ENCODE assay signal across 8 cellular contexts in the genomic region with DNA sequence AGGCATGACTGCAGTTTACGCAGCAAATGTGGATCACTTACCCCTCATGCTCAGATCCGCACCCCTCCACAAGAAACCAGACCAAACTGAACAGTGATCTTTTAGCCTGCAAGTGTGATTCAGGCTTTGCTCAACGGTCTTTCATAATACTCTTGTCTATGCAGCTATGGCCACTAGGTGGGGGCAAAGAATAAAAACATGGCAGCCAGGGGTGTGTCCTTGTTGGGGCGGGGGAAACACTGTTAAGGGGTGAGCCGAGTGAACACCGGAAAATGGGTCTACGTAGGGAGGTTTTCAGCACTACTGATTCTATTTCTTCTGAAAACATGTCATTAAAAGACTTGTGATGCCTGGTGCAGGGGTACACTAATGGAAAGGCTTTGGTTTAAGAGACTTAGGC. TPM values are rescaled to one million over a fixed set of nuclear protein-coding genes. Genes with fewer than 3 reads are reported as not detected.
A peak's percentile ranks its signal among the peaks of the same experiment; 100 is the strongest.
DNase-seq lines count a peak whose midpoint lies in the region; ATAC-seq and TF ChIP-seq lines count a peak whose summit lies in the region.

No MANE protein-coding gene starts in this region.

- H3K4me1 Mint-ChIP-seq in Calu3 (ENCODE audit: low read depth, unreplicated experiment) (peaks cover 25% of the 10 kb centered on the region), endothelial cell (ENCODE audit: unreplicated experiment) (no peaks in the 10 kb centered on the region)
- H3K4me1 Mint-ChIP-seq in activated CD4-positive, alpha-beta memory T cell treated with anti-CD3 and anti-CD28 coated beads, Interleukin-2, amount 10 ng/mL, durations not matched to agents 7 days and 5 days = peaks cover 3% of the 10 kb centered on the region
- H3K4me1 Mint-ChIP-seq in naive thymus-derived CD4-positive, alpha-beta T cell = peaks cover 0 to 6% (median 0%) of the 10 kb centered on the region in 7 donors

- H3K27me3 ChIP-seq in naive thymus-derived CD4-positive, alpha-beta T cell (ENCODE audit: control insufficient read depth in 2 of 2, insufficient read depth in 2 of 2, low read length in 2 of 2) = no peaks in the 10 kb centered on the region
- H3K27me3 ChIP-seq in tibial artery = no peaks in the 10 kb centered on the region

- H3K27me3 Mint-ChIP-seq in Calu3 (ENCODE audit: unreplicated experiment) = no peaks in the 10 kb centered on the region
- H3K27me3 Mint-ChIP-seq in activated CD4-positive, alpha-beta memory T cell treated with anti-CD3 and anti-CD28 coated beads, Interleukin-2, amount 10 ng/mL, durations not matched to agents 7 days and 5 days = no peaks in the 10 kb centered on the region
- H3K27me3 Mint-ChIP-seq in endothelial cell (ENCODE audit: unreplicated experiment) = no peaks in the 10 kb centered on the region
- H3K27me3 Mint-ChIP-seq in naive thymus-derived CD4-positive, alpha-beta T cell = peaks cover 0 to 2% (median 0%) of the 10 kb centered on the region in 5 donors

- H3K9me3 Mint-ChIP-seq in Calu3 (ENCODE audit: low read depth, unreplicated experiment) = no peaks in the 10 kb centered on the region
- no peaks in the 10 kb centered on the region for H3K9me3 Mint-ChIP-seq in activated CD4-positive, alpha-beta memory T cell treated with anti-CD3 and anti-CD28 coated beads, Interleukin-2, amount 10 ng/mL, durations not matched to agents 7 days and 5 days
- H3K9me3 Mint-ChIP-seq in endothelial cell (ENCODE audit: unreplicated experiment) = peaks cover 6% of the 10 kb centered on the region
- no peaks in the 10 kb centered on the region for H3K9me3 Mint-ChIP-seq in naive thymus-derived CD4-positive, alpha-beta T cell

- intact Hi-C loops in Calu3 (cut with micrococcal nuclease; ENCODE audit: unreplicated experiment) = no loop called here
- intact Hi-C loops in naive thymus-derived CD4-positive, alpha-beta T cell (cut with micrococcal nuclease) = loop anchor here (1.0 kb wide), 1 partner anchor 401 kb away; no protein-coding TSS in a partner anchor
- intact Hi-C loops in tibial artery (cut with DNase I; ENCODE audit: low total_unique reads) = no loop called here

- H3K4me1 ChIP-seq in naive thymus-derived CD4-positive, alpha-beta T cell (ENCODE audit: control insufficient read depth in 2 of 2, insufficient read depth in 2 of 2, low read length in 2 of 2) = no peaks in the 10 kb centered on the region
- peaks cover 0 to 16% (median 5%) of the 10 kb centered on the region in 4 donors for H3K4me1 ChIP-seq in tibial artery

- H3K36me3 ChIP-seq in naive thymus-derived CD4-positive, alpha-beta T cell (ENCODE audit: control insufficient read depth in 2 of 3, insufficient read depth in 3 of 3, low read length in 3 of 3) = no peaks in the 10 kb centered on the region
- H3K36me3 ChIP-seq in tibial artery = no peaks in the 10 kb centered on the region

- no TSS peak for BruUV-seq in Calu3 (replicated peaks; lab: Mats Ljungman, UMichigan)

- POLR2A ChIA-PET in activated CD4-positive, alpha-beta memory T cell treated with anti-CD3 and anti-CD28 coated beads, Interleukin-2, amount 10 ng/mL, durations not matched to agents 7 days and 5 days (lab: Charles Lee) = no interaction called here
- POLR2A ChIA-PET in naive thymus-derived CD4-positive, alpha-beta T cell (lab: Charles Lee) = no interaction called here

- H3K4me3 Mint-ChIP-seq in Calu3 (ENCODE audit: low read depth, unreplicated experiment) = no peak overlapping the region
- H3K4me3 Mint-ChIP-seq in activated CD4-positive, alpha-beta memory T cell treated with anti-CD3 and anti-CD28 coated beads, Interleukin-2, amount 10 ng/mL, durations not matched to agents 7 days and 5 days = no peak overlapping the region
- H3K4me3 Mint-ChIP-seq in endothelial cell (ENCODE audit: unreplicated experiment) = no peak overlapping the region
- peak overlapping the region in 2 of 10 donors; percentile 22 to 47 for H3K4me3 Mint-ChIP-seq in naive thymus-derived CD4-positive, alpha-beta T cell

- no peak overlapping the region for H3K4me3 ChIP-seq in naive thymus-derived CD4-positive, alpha-beta T cell (ENCODE audit: low read length)
- H3K4me3 ChIP-seq in tibial artery = no peak overlapping the region

- H3K27ac Mint-ChIP-seq in Calu3 (ENCODE audit: unreplicated experiment) (peak overlapping the region; percentile 33), endothelial cell (ENCODE audit: unreplicated experiment) (no peak overlapping the region)
- no peak overlapping the region for H3K27ac Mint-ChIP-seq in activated CD4-positive, alpha-beta memory T cell treated with anti-CD3 and anti-CD28 coated beads, Interleukin-2, amount 10 ng/mL, durations not matched to agents 7 days and 5 days
- H3K27ac Mint-ChIP-seq in naive thymus-derived CD4-positive, alpha-beta T cell = peak overlapping the region in 1 of 9 donors; percentile 23

- CTCF ChIA-PET in Calu3 (lab: Charles Lee) = interaction anchor here (0.6 to 1.2 kb wide), 4 partner anchors 18 to 623 kb away, joined by 3 to 5 read pairs (median 4); no protein-coding TSS in a partner anchor
- CTCF ChIA-PET in activated CD4-positive, alpha-beta memory T cell treated with anti-CD3 and anti-CD28 coated beads, Interleukin-2, amount 10 ng/mL, durations not matched to agents 7 days and 5 days (lab: Charles Lee) = interaction anchor here (1.2 to 3.0 kb wide), 8 partner anchors 12 to 623 kb away, joined by 3 to 28 read pairs (median 4); no protein-coding TSS in a partner anchor
- CTCF ChIA-PET in naive thymus-derived CD4-positive, alpha-beta T cell (lab: Charles Lee) = interaction anchor here (1.0 kb wide), 1 partner anchor 400 kb away, joined by 5 read pairs; no protein-coding TSS in a partner anchor

- H3K36me3 Mint-ChIP-seq in Calu3 (ENCODE audit: insufficient read depth, unreplicated experiment) (no peaks in the 10 kb centered on the region), endothelial cell (ENCODE audit: low read depth, unreplicated experiment) (peaks cover 4% of the 10 kb centered on the region)
- no peaks in the 10 kb centered on the region for H3K36me3 Mint-ChIP-seq in activated CD4-positive, alpha-beta memory T cell treated with anti-CD3 and anti-CD28 coated beads, Interleukin-2, amount 10 ng/mL, durations not matched to agents 7 days and 5 days (ENCODE audit: low read depth)
- no peaks in the 10 kb centered on the region for H3K36me3 Mint-ChIP-seq in naive thymus-derived CD4-positive, alpha-beta T cell

- DNase-seq in Calu3 = peak; percentile 69
- DNase-seq in NCI-H345 (lab: John Stamatoyannopoulos, UW) = peak; percentile 83
- DNase-seq in activated CD4-positive, alpha-beta memory T cell treated with anti-CD3 and anti-CD28 coated beads, Interleukin-2, amount 10 ng/mL, durations not matched to agents 7 days and 5 days = peak; percentile 50
- DNase-seq in endothelial cell (ENCODE audit: low spot score) = peak; percentile 54
- DNase-seq in naive thymus-derived CD4-positive, alpha-beta T cell = peak in 8 of 9 donors; percentile 23 to 58 (median 40)
- no peak for DNase-seq in tibial artery

- ATAC-seq in GM19397 (IDR thresholded peaks at IDR 0.05; ENCODE audit: unreplicated experiment) (peak; percentile 69), HG03432 (IDR thresholded peaks at IDR 0.05; ENCODE audit: unreplicated experiment) (peak; percentile 95)
- peak; percentile 94 for ATAC-seq in naive thymus-derived CD4-positive, alpha-beta T cell

- TF ChIP-seq CTCF in Calu3 (IDR thresholded peaks at IDR 0.05; ENCODE audit: unreplicated experiment) (peak; percentile 73), endothelial cell (IDR thresholded peaks at IDR 0.05; ENCODE audit: unreplicated experiment) (peak; percentile 38), tibial artery (IDR thresholded peaks at IDR 0.05) (peak; percentile 39 to 50)

- no peak overlapping the region for H3K27ac ChIP-seq in naive thymus-derived CD4-positive, alpha-beta T cell (ENCODE audit: low read depth, low read length)
- no peak overlapping the region for H3K27ac ChIP-seq in tibial artery

- no peaks in the 10 kb centered on the region for H3K9me3 ChIP-seq in naive thymus-derived CD4-positive, alpha-beta T cell (ENCODE audit: control insufficient read depth in 2 of 3, low read length in 3 of 3)
- H3K9me3 ChIP-seq in tibial artery = no peaks in the 10 kb centered on the region

RNA-seq across cellular contexts. Expression of a gene that starts 49.8 kb away (rescaled TPM):
- not detected in 2 replicates for total RNA-seq in Calu3 (2022)
- not detected for total RNA-seq in activated CD4-positive, alpha-beta memory T cell treated with anti-CD3 and anti-CD28 coated beads, Interleukin-2, amount 10 ng/mL, durations not matched to agents 7 days and 5 days
- total RNA-seq in endothelial cell (ENCODE audit: unreplicated experiment) = not detected
- not detected for total RNA-seq in naive thymus-derived CD4-positive, alpha-beta T cell
- polyA plus RNA-seq in naive thymus-derived CD4-positive, alpha-beta T cell = under 1 TPM in 1 of 2 donors, not detected in 1; 0.09 TPM

Comparison
In these comparisons a context has a peak if more than half of its experiments do, and no peak if none do; other contexts are left out.
1. DNase-seq: peak in Calu3 (single experiment), NCI-H345 (single experiment), activated CD4-positive, alpha-beta memory T cell treated with anti-CD3 and anti-CD28 coated beads, Interleukin-2, amount 10 ng/mL, durations not matched to agents 7 days and 5 days (single experiment), endothelial cell (single experiment) and naive thymus-derived CD4-positive, alpha-beta T cell (8 of 9); none in tibial artery (0 of 2).
2. intact Hi-C loops: an anchor here in naive thymus-derived CD4-positive, alpha-beta T cell (1.0 kb wide); none called in Calu3 and tibial artery.
3. Peak in every context shown above with its lines, with median percentiles within 50 percentile points of each other: CTCF ChIP-seq and ATAC-seq.